In genomic region chr2:172339431-172340010, GRCh38 we compare ENCODE assay signal across 9 cellular contexts.
DNase-seq lines count a peak whose midpoint lies in the region; ATAC-seq, FAIRE-seq and TF ChIP-seq lines count a peak whose summit lies in the region.
"Had no signal": no experiment of that assay in that cellular context is flagged by ENCODE, and none has a peak within 500 bp of the region (broad histone marks: within the 10 kb centered on the region; RNA-seq: fewer than 3 reads in every experiment).

No MANE protein-coding gene starts in this region.

- H3K27me3 ChIP-seq in colonic mucosa = no peaks in the 10 kb centered on the region
- peaks cover 55% of the 10 kb centered on the region for H3K27me3 ChIP-seq in A673 (replicated peaks; ENCODE audit: insufficient read depth, low read depth, low read length, poor library complexity)
- H3K27me3 ChIP-seq in WERI-Rb-1 (ENCODE audit: insufficient read depth, low read depth, severe bottlenecking) = no peaks in the 10 kb centered on the region

- H3K4me3 ChIP-seq in colonic mucosa (no peak overlapping the region), A673 (ENCODE audit: low read depth, low read length, poor library complexity, severe bottlenecking) (no peak overlapping the region), WERI-Rb-1 (ENCODE audit: low read depth, low read length) (no peak overlapping the region)

- no TSS peak for BruUV-seq in A673 (replicated peaks; lab: Mats Ljungman, UMichigan)

- H3K9me3 ChIP-seq in colonic mucosa = no peaks in the 10 kb centered on the region
- peaks cover 9% of the 10 kb centered on the region for H3K9me3 ChIP-seq in A673 (ENCODE audit: low read depth, low read length, poor library complexity, severe bottlenecking)
- peaks cover 7% of the 10 kb centered on the region for H3K9me3 ChIP-seq in WERI-Rb-1 (ENCODE audit: severe bottlenecking)

- no peaks in the 10 kb centered on the region for H3K27me3 Mint-ChIP-seq in natural killer cell (ENCODE audit: low read depth in 2 of 2)

- H3K27ac Mint-ChIP-seq in natural killer cell = peak overlapping the region; percentile 19 to 51

- H3K4me1 ChIP-seq in colonic mucosa = peaks cover 5% of the 10 kb centered on the region
- H3K4me1 ChIP-seq in A673 (ENCODE audit: insufficient read depth, low read length, poor library complexity, severe bottlenecking) = no peaks in the 10 kb centered on the region

- peak overlapping the region in 1 of 2 donors; percentile 84 for H3K9ac ChIP-seq in colonic mucosa (ENCODE audit: low read depth in 2 of 2, low read length in 2 of 2)

- no peaks in the 10 kb centered on the region for H3K36me3 ChIP-seq in colonic mucosa
- H3K36me3 ChIP-seq in A673 (ENCODE audit: insufficient read depth, low read length, poor library complexity, severe bottlenecking) = no peaks in the 10 kb centered on the region
- H3K36me3 ChIP-seq in WERI-Rb-1 = no peaks in the 10 kb centered on the region

- H3K27ac ChIP-seq in colonic mucosa (peak overlapping the region; percentile 77), A673 (ENCODE audit: low read depth, low read length, poor library complexity, severe bottlenecking) (no peak overlapping the region), WERI-Rb-1 (no peak overlapping the region)

- H3K4me1 Mint-ChIP-seq in natural killer cell = peaks cover 14 to 15% of the 10 kb centered on the region in 2 donors

- no peaks in the 10 kb centered on the region for H3K9me3 Mint-ChIP-seq in natural killer cell

- peak in 2 of 3 donors; percentile 53 to 54 for ATAC-seq in natural killer cell
- no peak for ATAC-seq in activated CD4-positive, CD25-positive, alpha-beta regulatory T cell treated with anti-CD3 and anti-CD28 coated beads, Interleukin-2, amount 50 U/mL, for 24 hours

- CTCF ChIA-PET in A673 (lab: Charles Lee) = no interaction called here

- DNase-seq in DMS 273 treated with DMSO at 0.1 percent for 48 hours (lab: John Stamatoyannopoulos, UW) (peak; percentile 38), M059J (ENCODE audit: low read depth) (peak; percentile 35), colonic mucosa (peak; percentile 36), natural killer cell (no peak), A673 (ENCODE audit: low spot score) (no peak), D721Med (ENCODE audit: insufficient read length, low spot score) (no peak), WERI-Rb-1 (no peak)

- FAIRE-seq in D721Med (lab: Jason Lieb, UNC) = no peak

- H3K4me3 Mint-ChIP-seq in natural killer cell = peak overlapping the region; percentile 62

- intact Hi-C loops in colonic mucosa (cut with DNase I) (no loop called here), natural killer cell (cut with micrococcal nuclease) (loop anchor here (5.0 kb wide), 1 partner anchor 123 kb away; no protein-coding TSS in a partner anchor), A673 (cut with micrococcal nuclease; ENCODE audit: unreplicated experiment) (no loop called here)

- TF ChIP-seq CTCF in colonic mucosa (IDR thresholded peaks at IDR 0.05) = no peak
- TF ChIP-seq CTCF in natural killer cell (IDR thresholded peaks at IDR 0.05) = no peak
- TF ChIP-seq CTCF in A673 (conservative IDR thresholded peaks at IDR 0.05; ENCODE audit: low read depth, low read length) = no peak
- TF ChIP-seq CTCF in D721Med (IDR thresholded peaks at IDR 0.05; ENCODE audit: insufficient read depth, missing control alignments) = no peak
- no peak for TF ChIP-seq CTCF in WERI-Rb-1 (IDR thresholded peaks at IDR 0.05; ENCODE audit: low read depth, low read length)

- H3K36me3 Mint-ChIP-seq in natural killer cell = no peaks in the 10 kb centered on the region
- H3K36me3 Mint-ChIP-seq: IgD-negative memory B cell had no signal

- POLR2A ChIA-PET in A673 (lab: Charles Lee; ENCODE audit: low non-redundant PET) = no interaction called here

Comparison
In these comparisons a context has a peak if more than half of its experiments do, and no peak if none do; other contexts are left out.
1. DNase-seq: peak in DMS 273 treated with DMSO at 0.1 percent for 48 hours (single experiment), M059J (single experiment) and colonic mucosa (single experiment); none in natural killer cell (single experiment), A673 (single experiment), D721Med (single experiment) and WERI-Rb-1 (single experiment).
2. ATAC-seq: peak in natural killer cell (2 of 3); none in activated CD4-positive, CD25-positive, alpha-beta regulatory T cell treated with anti-CD3 and anti-CD28 coated beads, Interleukin-2, amount 50 U/mL, for 24 hours (0 of 2).